In genomic region chr18:50340078-50340477, GRCh38 we compare ENCODE assay signal across 20 cellular contexts. TPM values are rescaled to one million over a fixed set of nuclear protein-coding genes. Genes with fewer than 3 reads are reported as not detected.
A peak's percentile ranks its signal among the peaks of the same experiment; 100 is the strongest.
DNase-seq lines count a peak whose midpoint lies in the region; ATAC-seq and TF ChIP-seq lines count a peak whose summit lies in the region.
"Had no signal": no experiment of that assay in that cellular context is flagged by ENCODE, and none has a peak within 500 bp of the region (broad histone marks: within the 10 kb centered on the region; RNA-seq: fewer than 3 reads in every experiment).

No MANE protein-coding gene starts in this region.

- H3K9me3 Mint-ChIP-seq in HFFc6, result no peaks in the 10 kb centered on the region
- H3K9me3 Mint-ChIP-seq in endodermal cell, result peaks cover 5% of the 10 kb centered on the region
- H3K9me3 Mint-ChIP-seq in stimulated activated effector memory CD8-positive, alpha-beta T cell treated with anti-CD3 and anti-CD28 coated beads, Interleukin-12 subunit alpha, Interleukin-12 subunit beta, amount 100 ng/mL, for 72 hours, result no peaks in the 10 kb centered on the region
- H3K9me3 Mint-ChIP-seq: stimulated activated memory B cell treated with anti-CD40 and anti-IgM and Interleukin-4, amounts not matched to agents 10 μg/mL and 1 μg/mL and 100 μg/mL, for 72 hours; T-helper 1 cell treated with Interleukin-12 subunit alpha and Interleukin-12 subunit beta and Interleukin-4 antibody, amounts not matched to agents 30 μg/mL and 1 μg/mL, for 36 hours had no signal

- no peak overlapping the region for H2AFZ ChIP-seq in DND-41 (ENCODE audit: low read depth, low read length)

- H3K79me2 ChIP-seq in DND-41 (ENCODE audit: insufficient read depth, low read length), result no peaks in the 10 kb centered on the region

- peaks cover 10% of the 10 kb centered on the region; the same call in 1 of the 2 replicates for H3K27me3 Mint-ChIP-seq in HFFc6 (ENCODE audit: insufficient read depth)
- no peaks in the 10 kb centered on the region for H3K27me3 Mint-ChIP-seq in endodermal cell (ENCODE audit: insufficient read depth)
- H3K27me3 Mint-ChIP-seq: activated naive CD8-positive, alpha-beta T cell; stimulated activated memory B cell treated with anti-CD40 and anti-IgM and Interleukin-4, amounts not matched to agents 10 μg/mL and 1 μg/mL and 100 μg/mL, for 72 hours had no signal

- no peak overlapping the region for H3K27ac ChIP-seq in 22Rv1
- H3K27ac ChIP-seq in DND-41 (ENCODE audit: low read length), result no peak overlapping the region
- no peak overlapping the region for H3K27ac ChIP-seq in endodermal cell (ENCODE audit: low read depth, low read length)
- H3K27ac ChIP-seq: heart left ventricle, lower lobe of right lung, right atrium auricular region had no signal

- H3K4me3 Mint-ChIP-seq in HFFc6 (no peak overlapping the region), endodermal cell (no peak overlapping the region)
- no peak overlapping the region for H3K4me3 Mint-ChIP-seq in stimulated activated effector memory CD8-positive, alpha-beta T cell treated with anti-CD3 and anti-CD28 coated beads, Interleukin-12 subunit alpha, Interleukin-12 subunit beta, amount 100 ng/mL, for 72 hours
- H3K4me3 Mint-ChIP-seq: activated naive CD8-positive, alpha-beta T cell; stimulated activated memory B cell treated with anti-CD40 and anti-IgM and Interleukin-4, amounts not matched to agents 10 μg/mL and 1 μg/mL and 100 μg/mL, for 72 hours; T-helper 1 cell treated with Interleukin-12 subunit alpha and Interleukin-12 subunit beta and Interleukin-4 antibody, amounts not matched to agents 30 μg/mL and 1 μg/mL, for 36 hours had no signal

- H3K36me3 Mint-ChIP-seq in HFFc6 (ENCODE audit: low read depth) (no peaks in the 10 kb centered on the region), endodermal cell (ENCODE audit: low read depth) (no peaks in the 10 kb centered on the region)
- no peaks in the 10 kb centered on the region for H3K36me3 Mint-ChIP-seq in stimulated activated effector memory CD8-positive, alpha-beta T cell treated with anti-CD3 and anti-CD28 coated beads, Interleukin-12 subunit alpha, Interleukin-12 subunit beta, amount 100 ng/mL, for 72 hours
- H3K36me3 Mint-ChIP-seq: activated naive CD8-positive, alpha-beta T cell; stimulated activated memory B cell treated with anti-CD40 and anti-IgM and Interleukin-4, amounts not matched to agents 10 μg/mL and 1 μg/mL and 100 μg/mL, for 72 hours had no signal

- H3K4me3 ChIP-seq in DND-41 (ENCODE audit: low read depth in 1 of 2, low read length in 2 of 2) (no peak overlapping the region), endodermal cell (ENCODE audit: low read length) (no peak overlapping the region)
- H3K4me3 ChIP-seq: heart left ventricle, lower lobe of right lung, right atrium auricular region had no signal

- no peaks in the 10 kb centered on the region for H3K36me3 ChIP-seq in DND-41 (ENCODE audit: insufficient read depth, low read length)
- no peaks in the 10 kb centered on the region for H3K36me3 ChIP-seq in endodermal cell (ENCODE audit: control insufficient read depth, insufficient read depth, low read length)
- H3K36me3 ChIP-seq: heart left ventricle, lower lobe of right lung, right atrium auricular region had no signal

- no peaks in the 10 kb centered on the region for H3K9me3 ChIP-seq in DND-41 (ENCODE audit: insufficient read depth, low read length, severe bottlenecking)
- H3K9me3 ChIP-seq in endodermal cell (ENCODE audit: control insufficient read depth, low read length), result no peaks in the 10 kb centered on the region
- H3K9me3 ChIP-seq: heart left ventricle, lower lobe of right lung, right atrium auricular region had no signal

- H4K20me1 ChIP-seq in DND-41 (ENCODE audit: insufficient read depth, low read length), result no peaks in the 10 kb centered on the region

- H3K27ac Mint-ChIP-seq in HFFc6, result no peak overlapping the region
- H3K27ac Mint-ChIP-seq in endodermal cell, result no peak overlapping the region
- no peak overlapping the region for H3K27ac Mint-ChIP-seq in stimulated activated effector memory CD8-positive, alpha-beta T cell treated with anti-CD3 and anti-CD28 coated beads, Interleukin-12 subunit alpha, Interleukin-12 subunit beta, amount 100 ng/mL, for 72 hours
- H3K27ac Mint-ChIP-seq: activated naive CD8-positive, alpha-beta T cell; stimulated activated memory B cell treated with anti-CD40 and anti-IgM and Interleukin-4, amounts not matched to agents 10 μg/mL and 1 μg/mL and 100 μg/mL, for 72 hours; T-helper 1 cell treated with Interleukin-12 subunit alpha and Interleukin-12 subunit beta and Interleukin-4 antibody, amounts not matched to agents 30 μg/mL and 1 μg/mL, for 36 hours had no signal

- 90 to 100% methylated on average over 11 to 24 of the region's 24 CpGs for WGBS in endodermal cell (ENCODE audit: insufficient coverage in 1 of 2, insufficient read length in 1 of 2), 2 experiments

- H3K9ac ChIP-seq in DND-41 (ENCODE audit: low read depth, low read length) (no peak overlapping the region), endodermal cell (ENCODE audit: extremely low read depth, low read length, poor library complexity, severe bottlenecking) (no peak overlapping the region)

- TF ChIP-seq CTCF in 22Rv1 (IDR thresholded peaks at IDR 0.05) (peak; percentile 28; the same call in 1 of the 2 replicates), DND-41 (IDR thresholded peaks at IDR 0.05; ENCODE audit: borderline replicate concordance, extremely low read depth, low read length, poor library complexity, severe bottlenecking) (peak; percentile 21), HFFc6 (IDR thresholded peaks at IDR 0.05) (peak; percentile 20; the same call in 1 of the 2 replicates), endodermal cell (conservative IDR thresholded peaks at IDR 0.05) (peak; percentile 54)

- H3K4me1 ChIP-seq in DND-41 (ENCODE audit: insufficient read depth, low read length), result no peaks in the 10 kb centered on the region
- H3K4me1 ChIP-seq in endodermal cell (ENCODE audit: control insufficient read depth, insufficient read depth, low read length), result peaks cover 10% of the 10 kb centered on the region
- H3K4me1 ChIP-seq: heart left ventricle, lower lobe of right lung, right atrium auricular region had no signal

- H3K4me2 ChIP-seq in DND-41 (ENCODE audit: insufficient read depth, low read length), result no peak overlapping the region

- H3K27me3 ChIP-seq in DND-41 (ENCODE audit: insufficient read depth, low read length, poor library complexity), result peaks cover 22% of the 10 kb centered on the region
- no peaks in the 10 kb centered on the region for H3K27me3 ChIP-seq in endodermal cell (ENCODE audit: control insufficient read depth, insufficient read depth, low read length, poor library complexity, severe bottlenecking)
- H3K27me3 ChIP-seq: heart left ventricle, right atrium auricular region had no signal

- no peaks in the 10 kb centered on the region for H3K4me1 Mint-ChIP-seq in HFFc6 (ENCODE audit: low read depth)
- H3K4me1 Mint-ChIP-seq in endodermal cell, result peaks cover 28% of the 10 kb centered on the region
- no peaks in the 10 kb centered on the region for H3K4me1 Mint-ChIP-seq in stimulated activated effector memory CD8-positive, alpha-beta T cell treated with anti-CD3 and anti-CD28 coated beads, Interleukin-12 subunit alpha, Interleukin-12 subunit beta, amount 100 ng/mL, for 72 hours

- ATAC-seq in DND-41 (ENCODE audit: insufficient read depth, low read depth) (no peak), GM21390 (IDR thresholded peaks at IDR 0.05; ENCODE audit: unreplicated experiment) (no peak), GM18502 (IDR thresholded peaks at IDR 0.05; ENCODE audit: poor library complexity, unreplicated experiment) (no peak)
- no peak for ATAC-seq in stimulated activated effector memory CD8-positive, alpha-beta T cell treated with anti-CD3 and anti-CD28 coated beads, Interleukin-12 subunit alpha, Interleukin-12 subunit beta, amount 100 ng/mL, for 72 hours
- ATAC-seq: heart left ventricle; stimulated activated memory B cell treated with anti-CD40 and anti-IgM and Interleukin-4, amounts not matched to agents 10 μg/mL and 1 μg/mL and 100 μg/mL, for 72 hours had no signal

- DNase-seq in DND-41, result no peak
- DNase-seq in HFFc6, result no peak
- peak; percentile 82 for DNase-seq in endodermal cell
- no peak for DNase-seq in stimulated activated effector memory CD8-positive, alpha-beta T cell treated with anti-CD3 and anti-CD28 coated beads, Interleukin-12 subunit alpha, Interleukin-12 subunit beta, amount 100 ng/mL, for 72 hours (ENCODE audit: low spot score in 2 of 2)
- DNase-seq in NAMALWA (ENCODE audit: low spot score), result no peak
- DNase-seq: activated CD8-positive, alpha-beta memory T cell treated with anti-CD3 and anti-CD28 coated beads for 24 hours; activated T-cell treated with anti-CD3 and anti-CD28 coated beads, Interleukin-2, amount 50 U/mL, for 48 hours; EL; heart left ventricle; lower lobe of right lung; NCI-H1436; NCI-H526; SHP77 treated with DMSO at 0.1 percent for 48 hours had no signal

RNA-seq across cellular contexts. Expression of gene SKA1, which starts 34.8 kb away (rescaled TPM):
- total RNA-seq in HFFc6 (2021; fragmentation: NEBNext Ultra II Directional; extraction: Animal tissue kit (Norgen Biotek cat#: 25700)), result 10 to 100 TPM in 5 of 6 experiments, 1 to 10 TPM in 1; 8.2 to 18.0 (median 15.7) TPM
- total RNA-seq in endodermal cell, result 10 to 100 TPM; 26.4 to 70.0 TPM
- polyA plus RNA-seq in endodermal cell (2013, experiment 1 of 2), result 23.4 TPM
- polyA plus RNA-seq in endodermal cell (2013, experiment 2 of 2), result 22.7 TPM

RNA-seq across cellular contexts. Expression of gene CXXC1, which starts 52.6 kb away (rescaled TPM):
- total RNA-seq in HFFc6 (2021; fragmentation: NEBNext Ultra II Directional; extraction: Animal tissue kit (Norgen Biotek cat#: 25700)), result 10 to 100 TPM; 37.4 to 53.1 (median 44.4) TPM
- 100 to 1,000 TPM in 1 of 2 donors, 10 to 100 TPM in 1; 93.1 to 102 TPM for total RNA-seq in endodermal cell
- polyA plus RNA-seq in endodermal cell (2013, experiment 1 of 2), result 65.0 TPM
- 62.4 TPM for polyA plus RNA-seq in endodermal cell (2013, experiment 2 of 2)

RNA-seq across cellular contexts. Expression of gene MBD1, which starts 58.8 kb away (rescaled TPM):
- 10 to 100 TPM; 48.3 to 56.0 (median 53.1) TPM for total RNA-seq in HFFc6 (2021; fragmentation: NEBNext Ultra II Directional; extraction: Animal tissue kit (Norgen Biotek cat#: 25700))
- total RNA-seq in endodermal cell, result 10 to 100 TPM; 77.1 to 79.6 TPM
- polyA plus RNA-seq in endodermal cell (2013, experiment 1 of 2), result 56.2 TPM
- polyA plus RNA-seq in endodermal cell (2013, experiment 2 of 2), result 45.2 TPM
